In the genomic region with DNA sequence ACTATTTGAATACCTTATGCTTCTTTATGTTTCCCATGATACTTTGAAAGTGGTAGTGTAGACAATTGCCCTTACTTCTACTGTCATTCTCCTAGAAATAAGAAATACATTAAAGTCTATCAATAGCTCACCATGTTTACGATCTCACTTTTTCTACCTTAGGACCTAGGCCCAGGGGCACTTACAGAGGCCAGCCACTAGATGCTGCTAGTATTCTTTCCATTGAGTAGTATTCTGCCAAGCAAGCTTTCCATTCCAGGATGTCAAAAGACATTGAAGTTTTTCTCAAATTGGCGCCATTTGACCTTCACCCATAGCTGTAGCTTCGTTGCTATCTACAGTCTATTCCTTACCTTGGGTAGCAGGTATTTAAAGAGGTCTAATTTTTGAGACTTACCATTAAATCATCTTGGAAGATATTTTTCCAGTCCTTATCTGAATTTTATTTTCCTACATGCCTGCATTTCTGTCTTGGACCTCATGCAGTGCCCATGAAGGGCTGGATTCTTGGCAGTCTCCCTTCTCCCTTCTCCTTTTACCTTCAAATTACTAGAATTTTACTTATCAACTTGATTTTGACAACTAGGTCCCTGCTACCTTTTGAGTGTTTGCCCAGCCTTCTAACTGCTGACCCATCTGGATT, we compare ENCODE assay signal across 8 cellular contexts.
A peak's percentile ranks its signal among the peaks of the same experiment; 100 is the strongest.
DNase-seq lines count a peak whose midpoint lies in the region; ATAC-seq and TF ChIP-seq lines count a peak whose summit lies in the region.

No MANE protein-coding gene starts in this region.

- no peaks in the 10 kb centered on the region for H3K36me3 ChIP-seq in tibial nerve

- no peaks in the 10 kb centered on the region for H3K9me3 ChIP-seq in tibial nerve

- H3K27me3 ChIP-seq in tibial nerve: no peaks in the 10 kb centered on the region

- no peak for TF ChIP-seq POLR2A in tibial nerve (IDR thresholded peaks at IDR 0.05)

- TF ChIP-seq CTCF in AG09309 (IDR thresholded peaks at IDR 0.05; ENCODE audit: control insufficient read depth, insufficient read depth, low read depth, low read length, missing control alignments) (peak; percentile 85), tibial nerve (IDR thresholded peaks at IDR 0.05) (peak; percentile 47 to 84 (median 64))

- no peak overlapping the region for H3K4me3 ChIP-seq in AG09309 (ENCODE audit: control insufficient read depth, low read depth, low read length)
- H3K4me3 ChIP-seq in tibial nerve: no peak overlapping the region

- H3K27ac ChIP-seq in tibial nerve: no peak overlapping the region

- no peaks in the 10 kb centered on the region for H3K4me1 ChIP-seq in tibial nerve

- 31 to 40% methylated on average over 3 of the region's 3 CpGs for WGBS in tibial nerve, 2 donors

- ATAC-seq in GM18870 (IDR thresholded peaks at IDR 0.05; ENCODE audit: unreplicated experiment) (peak; percentile 92), HG03159 (IDR thresholded peaks at IDR 0.05; ENCODE audit: unreplicated experiment) (peak; percentile 92), HG03097 (IDR thresholded peaks at IDR 0.05; ENCODE audit: low FRiP score, unreplicated experiment) (no peak)

- DNase-seq in AG09309 (ENCODE audit: low read depth): peak; percentile 1
- DNase-seq in NCI-H2196 treated with DMSO at 0.1 percent for 48 hours (lab: John Stamatoyannopoulos, UW; ENCODE audit: unreplicated experiment): peak; percentile 3
- DNase-seq in amniotic epithelial cell (ENCODE audit: low read depth): peak; percentile 64
- peak; percentile 68 for DNase-seq in iPS-NIHi7 (ENCODE audit: extremely low spot score)
- peak in 1 of 2 donors; percentile 22 for DNase-seq in tibial nerve (ENCODE audit: low spot score in 2 of 2)

- TF ChIP-seq EP300 in tibial nerve (IDR thresholded peaks at IDR 0.05): no peak
